Comparison of ENCODE assay signal across 1 cellular context in the genomic region with DNA sequence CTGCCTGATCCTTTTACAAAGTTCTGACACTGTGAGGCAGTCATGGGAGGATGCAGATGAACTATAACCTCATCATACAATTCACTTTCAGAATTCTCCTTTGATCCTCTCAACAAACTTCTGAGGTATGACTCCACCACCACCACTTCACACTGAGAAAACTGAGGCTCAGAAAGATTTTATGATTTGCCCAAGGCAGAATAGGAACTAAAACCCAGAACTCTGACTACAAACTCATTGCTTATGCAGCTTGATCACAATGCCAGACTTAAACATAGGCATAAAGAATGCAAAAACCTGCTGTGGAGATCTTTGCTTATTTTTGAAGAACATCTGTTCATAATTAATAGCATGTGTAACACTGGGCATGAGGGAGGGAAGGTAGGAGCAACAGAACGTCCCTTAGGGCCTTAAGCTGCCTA.
TF ChIP-seq lines count a peak whose summit lies in the region.

No MANE protein-coding gene starts in this region.

TF ChIP-seq in IMR-90, 13 proteins besides CTCF, POLR2A, EP300 and RAD21 (continued from another document):
- TF ChIP-seq, protein P1, sequence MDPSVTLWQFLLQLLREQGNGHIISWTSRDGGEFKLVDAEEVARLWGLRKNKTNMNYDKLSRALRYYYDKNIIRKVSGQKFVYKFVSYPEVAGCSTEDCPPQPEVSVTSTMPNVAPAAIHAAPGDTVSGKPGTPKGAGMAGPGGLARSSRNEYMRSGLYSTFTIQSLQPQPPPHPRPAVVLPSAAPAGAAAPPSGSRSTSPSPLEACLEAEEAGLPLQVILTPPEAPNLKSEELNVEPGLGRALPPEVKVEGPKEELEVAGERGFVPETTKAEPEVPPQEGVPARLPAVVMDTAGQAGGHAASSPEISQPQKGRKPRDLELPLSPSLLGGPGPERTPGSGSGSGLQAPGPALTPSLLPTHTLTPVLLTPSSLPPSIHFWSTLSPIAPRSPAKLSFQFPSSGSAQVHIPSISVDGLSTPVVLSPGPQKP (IDR thresholded peaks at IDR 0.05; ENCODE audit: borderline replicate concordance, low read depth, low read length) = no peak
- TF ChIP-seq RFX5 (IDR thresholded peaks at IDR 0.05; ENCODE audit: low read depth, low read length) (no peak), MXI1 (IDR thresholded peaks at IDR 0.05; ENCODE audit: borderline replicate concordance, low read depth, low read length) (no peak), MAZ (IDR thresholded peaks at IDR 0.05; ENCODE audit: borderline replicate concordance, low read depth, low read length) (no peak), MAFK (IDR thresholded peaks at IDR 0.05; ENCODE audit: low read depth, low read length) (no peak)
